28 cellular contexts compared by ENCODE assay signal in genomic region chr17:74839955-74840354, GRCh38. TPM values are rescaled to one million over a fixed set of nuclear protein-coding genes. Genes with fewer than 3 reads are reported as not detected.
"Had no signal": no experiment of that assay in that cellular context is flagged by ENCODE, and none has a peak within 500 bp of the region (broad histone marks: within the 10 kb centered on the region; RNA-seq: fewer than 3 reads in every experiment).

No MANE protein-coding gene starts in this region.

- H3K9me3 ChIP-seq: adrenal gland, ovary, sigmoid colon, testis, transverse colon had no signal

- DNase-seq: activated CD4-positive, alpha-beta T cell treated with anti-CD3 and anti-CD28 coated beads for 4 hours; activated CD4-positive, CD25-positive, alpha-beta regulatory T cell; activated CD8-positive, alpha-beta memory T cell treated with anti-CD3 and anti-CD28 coated beads, Interleukin-2, amount 50 U/mL, for 48 hours; activated naive CD4-positive, alpha-beta T cell; activated T-cell treated with anti-CD3 and anti-CD28 coated beads, Interleukin-2, amount 50 U/mL, for 24 hours; adrenal gland; brain microvascular endothelial cell; cortex of kidney; foreskin fibroblast; head of caudate nucleus; hippocampal formation; left colon; mammary epithelial cell; nephron progenitor cell; ovary; sigmoid colon; small intestine; stimulated activated CD4-positive, alpha-beta T cell treated with anti-CD3 and anti-CD28 coated beads, Interleukin-4, amount 100 ng/mL, for 24 hours; testis; transverse colon had no signal

- H3K9me3 Mint-ChIP-seq: activated naive CD4-positive, alpha-beta T cell treated with anti-CD3 and anti-CD28 coated beads, Interleukin-2, amount 50 U/mL, for 72 hours; activated T-cell treated with anti-CD3 and anti-CD28 coated beads, Interleukin-2, amount 50 U/mL, for 24 hours; nephron progenitor cell; stimulated activated memory B cell treated with anti-CD40 and anti-IgM and Interleukin-4, amounts not matched to agents 10 μg/mL and 1 μg/mL and 100 μg/mL, for 72 hours; T-helper 2 cell treated with Interferon-gamma antibody and Interleukin-4, amounts not matched to agents 5 μg/mL and 100 μg/mL, for 36 hours had no signal

- H3K36me3 Mint-ChIP-seq: activated naive CD4-positive, alpha-beta T cell treated with anti-CD3 and anti-CD28 coated beads, Interleukin-2, amount 50 U/mL, for 72 hours had no signal

- ATAC-seq: left colon; stimulated activated memory B cell treated with anti-CD40 and anti-IgM and Interleukin-4, amounts not matched to agents 10 μg/mL and 1 μg/mL and 100 μg/mL, for 72 hours had no signal

- H3K27ac ChIP-seq: brain microvascular endothelial cell, testis had no signal

- H3K27ac Mint-ChIP-seq: activated naive CD4-positive, alpha-beta T cell treated with anti-CD3 and anti-CD28 coated beads, Interleukin-2, amount 50 U/mL, for 72 hours; activated T-cell treated with anti-CD3 and anti-CD28 coated beads, Interleukin-2, amount 50 U/mL, for 24 hours; nephron progenitor cell; stimulated activated memory B cell treated with anti-CD40 and anti-IgM and Interleukin-4, amounts not matched to agents 10 μg/mL and 1 μg/mL and 100 μg/mL, for 72 hours; T-helper 2 cell treated with Interferon-gamma antibody and Interleukin-4, amounts not matched to agents 5 μg/mL and 100 μg/mL, for 36 hours had no signal

- H3K4me3 Mint-ChIP-seq: activated T-cell treated with anti-CD3 and anti-CD28 coated beads, Interleukin-2, amount 50 U/mL, for 24 hours; stimulated activated memory B cell treated with anti-CD40 and anti-IgM and Interleukin-4, amounts not matched to agents 10 μg/mL and 1 μg/mL and 100 μg/mL, for 72 hours; T-helper 2 cell treated with Interferon-gamma antibody and Interleukin-4, amounts not matched to agents 5 μg/mL and 100 μg/mL, for 36 hours had no signal

- H3K27me3 ChIP-seq: adrenal gland, ovary, testis had no signal

- H3K36me3 ChIP-seq: ovary, transverse colon had no signal

- H3K4me3 ChIP-seq: adrenal gland, ovary, sigmoid colon, testis, transverse colon had no signal

RNA-seq across cellular contexts. Expression of gene GRIN2C, which starts 19.7 kb away (rescaled TPM):
- total RNA-seq: activated CD8-positive, alpha-beta memory T cell treated with anti-CD3 and anti-CD28 coated beads for 36 hours had no signal

RNA-seq across cellular contexts. Expression of gene FADS6, which starts 53.5 kb away (rescaled TPM):
- total RNA-seq: activated CD8-positive, alpha-beta memory T cell treated with anti-CD3 and anti-CD28 coated beads for 36 hours; activated naive CD4-positive, alpha-beta T cell treated with anti-CD3 and anti-CD28 coated beads, Interleukin-2, amount 50 U/mL, for 72 hours; aorta; cardiac septum; endothelial cell of umbilical vein; mammary epithelial cell; renal cortical epithelial cell; sigmoid colon had no signal
